Comparison of ENCODE assay signal across 10 cellular contexts in genomic region chr7:20541615-20542349, GRCh38.
DNase-seq lines count a peak whose midpoint lies in the region; ATAC-seq and TF ChIP-seq lines count a peak whose summit lies in the region.
"Had no signal": no experiment of that assay in that cellular context is flagged by ENCODE, and none has a peak within 500 bp of the region (broad histone marks: within the 10 kb centered on the region; RNA-seq: fewer than 3 reads in every experiment).

No MANE protein-coding gene starts in this region.

- H3K27me3 ChIP-seq in tibial nerve, result no peaks in the 10 kb centered on the region

- no peak for TF ChIP-seq POLR2A in tibial nerve (IDR thresholded peaks at IDR 0.05)

- no peaks in the 10 kb centered on the region for H3K27me3 Mint-ChIP-seq in activated T-cell treated with anti-CD3 and anti-CD28 coated beads, Interleukin-2, amount 50 U/mL, for 4 hours (ENCODE audit: low read depth)
- H3K27me3 Mint-ChIP-seq: central memory CD8-positive, alpha-beta T cell; naive B cell had no signal

- peak; percentile 78 for ATAC-seq in GM18861 (IDR thresholded peaks at IDR 0.05; ENCODE audit: unreplicated experiment)
- ATAC-seq in GM18873 (IDR thresholded peaks at IDR 0.05; ENCODE audit: low FRiP score, unreplicated experiment), result no peak
- no peak for ATAC-seq in activated T-cell treated with anti-CD3 and anti-CD28 coated beads, Interleukin-2, amount 50 U/mL, for 4 hours

- H3K9me3 Mint-ChIP-seq in activated T-cell treated with anti-CD3 and anti-CD28 coated beads, Interleukin-2, amount 50 U/mL, for 4 hours, result no peaks in the 10 kb centered on the region

- POLR2A ChIA-PET in HEK293 (lab: Yijun Ruan, JAX), result no interaction called here

- in situ Hi-C loops in KBM-7 (cut with MboI; ENCODE audit: low pct_unique_long_range_greater_than_20kb, low sequenced_read_pairs), result no loop called here

- no peak overlapping the region for H3K27ac ChIP-seq in HEK293 (ENCODE audit: extremely low read depth, low read depth, low read length)
- peak overlapping the region in 1 of 4 donors; percentile 66 for H3K27ac ChIP-seq in tibial nerve

- H3K4me1 ChIP-seq in HEK293 (ENCODE audit: control insufficient read depth, insufficient read depth, low read length) (no peaks in the 10 kb centered on the region), tibial nerve (peaks cover 0 to 8% (median 0%) of the 10 kb centered on the region in 4 donors)

- CTCF ChIA-PET in HEK293 (lab: Yijun Ruan, JAX), result interaction anchor here (0.5 to 0.9 kb wide), 3 partner anchors 16 to 300 kb away, joined by 3 read pairs; no protein-coding TSS in a partner anchor

- H3K36me3 Mint-ChIP-seq in activated T-cell treated with anti-CD3 and anti-CD28 coated beads, Interleukin-2, amount 50 U/mL, for 4 hours (ENCODE audit: insufficient read depth), result no peaks in the 10 kb centered on the region
- H3K36me3 Mint-ChIP-seq: naive B cell had no signal

- no peak overlapping the region for H3K4me3 Mint-ChIP-seq in activated T-cell treated with anti-CD3 and anti-CD28 coated beads, Interleukin-2, amount 50 U/mL, for 4 hours
- H3K4me3 Mint-ChIP-seq: central memory CD8-positive, alpha-beta T cell; naive B cell had no signal

- no peak for TF ChIP-seq EP300 in tibial nerve (IDR thresholded peaks at IDR 0.05)

- H3K4me3 ChIP-seq in HEK293 (ENCODE audit: low read depth, low read length) (no peak overlapping the region), epithelial cell of esophagus (ENCODE audit: low read length) (no peak overlapping the region), tibial nerve (no peak overlapping the region)

- DNase-seq in KBM-7 (peak; percentile 22), epithelial cell of esophagus (ENCODE audit: low read depth) (peak; percentile 93), tibial nerve (ENCODE audit: low spot score in 2 of 2) (no peak)
- no peak for DNase-seq in stimulated activated CD4-positive, alpha-beta T cell treated with anti-CD3 and anti-CD28 coated beads, Interleukin-4, amount 100 ng/mL, for 4 hours
- no peak for DNase-seq in activated T-cell treated with anti-CD3 and anti-CD28 coated beads, Interleukin-2, amount 50 U/mL, for 4 hours
- DNase-seq: naive B cell had no signal

- H3K36me3 ChIP-seq in HEK293 (ENCODE audit: control insufficient read depth in 2 of 2, insufficient read depth in 1 of 2, low read length in 2 of 2), result no peaks in the 10 kb centered on the region
- H3K36me3 ChIP-seq in tibial nerve, result no peaks in the 10 kb centered on the region

- H3K4me1 Mint-ChIP-seq in activated T-cell treated with anti-CD3 and anti-CD28 coated beads, Interleukin-2, amount 50 U/mL, for 4 hours (ENCODE audit: low read depth), result no peaks in the 10 kb centered on the region
- H3K4me1 Mint-ChIP-seq: central memory CD8-positive, alpha-beta T cell; naive B cell had no signal

- TF ChIP-seq CTCF in HEK293 (tag by site-specific recombination; IDR thresholded peaks at IDR 0.05), result no peak
- TF ChIP-seq CTCF in epithelial cell of esophagus (IDR thresholded peaks at IDR 0.05; ENCODE audit: insufficient read depth, low read depth, low read length, missing control alignments), result no peak
- no peak for TF ChIP-seq CTCF in tibial nerve (IDR thresholded peaks at IDR 0.05)

- WGBS in tibial nerve, 2 donors, result 85 to 90% methylated on average over 6 of the region's 6 CpGs

- H3K9me3 ChIP-seq in HEK293 (ENCODE audit: control insufficient read depth, insufficient read depth, low read depth, low read length) (no peaks in the 10 kb centered on the region), tibial nerve (no peaks in the 10 kb centered on the region)

TF ChIP-seq in HEK293, 187 proteins besides CTCF, POLR2A, EP300 and RAD21:
- TF ChIP-seq ZNF146 (tag by site-specific recombination; IDR thresholded peaks at IDR 0.05), result 0 out of 2 replicates have a peak, but pooled peaks have one; percentile 16
- no peak for TF ChIP-seq ZNF561 (tag by site-specific recombination; IDR thresholded peaks at IDR 0.05; ENCODE audit: borderline replicate concordance)

Comparison
In these comparisons a context has a peak if more than half of its experiments do, and no peak if none do; other contexts are left out.
1. DNase-seq: peak in KBM-7 (single experiment) and epithelial cell of esophagus (single experiment); none in tibial nerve (0 of 2), stimulated activated CD4-positive, alpha-beta T cell treated with anti-CD3 and anti-CD28 coated beads, Interleukin-4, amount 100 ng/mL, for 4 hours (0 of 2) and activated T-cell treated with anti-CD3 and anti-CD28 coated beads, Interleukin-2, amount 50 U/mL, for 4 hours (single experiment).